8 cellular contexts compared by ENCODE assay signal in genomic region chr14:34629657-34630529, GRCh38. TPM values are rescaled to one million over a fixed set of nuclear protein-coding genes. Genes with fewer than 3 reads are reported as not detected.
DNase-seq lines count a peak whose midpoint lies in the region; ATAC-seq and TF ChIP-seq lines count a peak whose summit lies in the region.

TSS of gene SNX6 (minus strand) at chr14:34630148. CDS start at chr14:34630116, 32 bp downstream.

- peaks cover 0 to 23% (median 3%) of the 10 kb centered on the region in 3 donors for H3K36me3 Mint-ChIP-seq in CD8-positive, alpha-beta memory T cell
- H3K36me3 Mint-ChIP-seq in endothelial cell (ENCODE audit: low read depth, unreplicated experiment) (peaks cover 14% of the 10 kb centered on the region), mesothelial cell of epicardium (peaks cover 2% of the 10 kb centered on the region)

- TF ChIP-seq CTCF in endothelial cell (IDR thresholded peaks at IDR 0.05; ENCODE audit: unreplicated experiment), result no peak
- TF ChIP-seq CTCF in mesothelial cell of epicardium (IDR thresholded peaks at IDR 0.05; ENCODE audit: unreplicated experiment), result no peak

- peak within 1 kb of the TSS; percentile 87 for H3K4me3 ChIP-seq in CD8-positive, alpha-beta memory T cell (ENCODE audit: low read length)

- no peaks in the 10 kb centered on the region for H3K9me3 ChIP-seq in CD8-positive, alpha-beta memory T cell (ENCODE audit: low read length)

- no peaks in the 10 kb centered on the region for H3K36me3 ChIP-seq in CD8-positive, alpha-beta memory T cell (ENCODE audit: insufficient read depth, low read length)

- peak within 1 kb of the TSS; percentile 78 to 98 (median 96) for H3K27ac Mint-ChIP-seq in CD8-positive, alpha-beta memory T cell
- H3K27ac Mint-ChIP-seq in endothelial cell (ENCODE audit: unreplicated experiment), result peak within 1 kb of the TSS; percentile 88
- H3K27ac Mint-ChIP-seq in mesothelial cell of epicardium, result peak within 1 kb of the TSS; percentile 94

- DNase-seq in CD8-positive, alpha-beta memory T cell, result peak; percentile 80 to 91 (median 82)
- peak; percentile 51 for DNase-seq in NOMO-1 treated with DMSO at 0.1 percent for 48 hours (lab: John Stamatoyannopoulos, UW; ENCODE audit: unreplicated experiment)
- DNase-seq in activated CD8-positive, alpha-beta memory T cell treated with anti-CD3 and anti-CD28 coated beads, Interleukin-2, amount 50 U/mL, for 4 hours, result peak; percentile 82
- peak; percentile 82 for DNase-seq in endothelial cell (ENCODE audit: low spot score)
- DNase-seq in mesothelial cell of epicardium (ENCODE audit: low spot score in 2 of 2, unreplicated experiment in 2 of 2), result peak; percentile 74 to 84
- DNase-seq in stimulated activated CD8-positive, alpha-beta memory T cell treated with anti-CD3 and anti-CD28 coated beads, Interleukin-15, amount 100 ng/mL, for 48 hours (ENCODE audit: low read depth in 2 of 2), result peak; percentile 68 to 76

- H3K27ac ChIP-seq in CD8-positive, alpha-beta memory T cell (ENCODE audit: low read depth, low read length), result peak within 1 kb of the TSS; percentile 95

- peaks cover 21 to 40% (median 38%) of the 10 kb centered on the region in 3 donors for H3K4me1 Mint-ChIP-seq in CD8-positive, alpha-beta memory T cell
- H3K4me1 Mint-ChIP-seq in endothelial cell (ENCODE audit: unreplicated experiment) (peaks cover 9% of the 10 kb centered on the region), mesothelial cell of epicardium (peaks cover 8% of the 10 kb centered on the region)

- no peaks in the 10 kb centered on the region for H3K27me3 ChIP-seq in CD8-positive, alpha-beta memory T cell (ENCODE audit: insufficient read depth, low read length, poor library complexity, severe bottlenecking)

- POLR2A ChIA-PET in CD8-positive, alpha-beta memory T cell (lab: Charles Lee), result interaction anchor here (0.6 to 0.8 kb wide), 3 partner anchors 17 to 94 kb away, joined by 3 to 5 read pairs (median 3); no protein-coding TSS in a partner anchor

- peaks cover 0 to 3% (median 0%) of the 10 kb centered on the region in 5 donors for H3K9me3 Mint-ChIP-seq in CD8-positive, alpha-beta memory T cell
- H3K9me3 Mint-ChIP-seq in endothelial cell (ENCODE audit: unreplicated experiment), result no peaks in the 10 kb centered on the region
- H3K9me3 Mint-ChIP-seq in mesothelial cell of epicardium, result peaks cover 5% of the 10 kb centered on the region

- H3K4me1 ChIP-seq in CD8-positive, alpha-beta memory T cell (ENCODE audit: insufficient read depth, low read length), result peaks cover 20% of the 10 kb centered on the region

- ATAC-seq in GM19372 (IDR thresholded peaks at IDR 0.05; ENCODE audit: low read depth, unreplicated experiment) (peak; percentile 94), HG03521 (IDR thresholded peaks at IDR 0.05; ENCODE audit: unreplicated experiment) (peak; percentile 93)

- CTCF ChIA-PET in CD8-positive, alpha-beta memory T cell (lab: Charles Lee), result no interaction called here

- peak within 1 kb of the TSS; percentile 90 to 99 (median 98) for H3K4me3 Mint-ChIP-seq in CD8-positive, alpha-beta memory T cell
- peak within 1 kb of the TSS; percentile 99 for H3K4me3 Mint-ChIP-seq in endothelial cell (ENCODE audit: unreplicated experiment)
- peak within 1 kb of the TSS; percentile 89 for H3K4me3 Mint-ChIP-seq in mesothelial cell of epicardium

- H3K27me3 Mint-ChIP-seq in CD8-positive, alpha-beta memory T cell, result peaks cover 4 to 10% of the 10 kb centered on the region in 2 donors
- peaks cover 3% of the 10 kb centered on the region for H3K27me3 Mint-ChIP-seq in endothelial cell (ENCODE audit: unreplicated experiment)
- H3K27me3 Mint-ChIP-seq in mesothelial cell of epicardium (ENCODE audit: low read depth), result no peaks in the 10 kb centered on the region

RNA-seq across cellular contexts. Expression of gene SNX6, which starts in this region (rescaled TPM):
- total RNA-seq in CD8-positive, alpha-beta memory T cell, result 10 to 100 TPM; 63.4 to 67.1 TPM
- polyA plus RNA-seq in CD8-positive, alpha-beta memory T cell, result 128 TPM
- total RNA-seq in endothelial cell (ENCODE audit: unreplicated experiment), result 82.4 TPM
- total RNA-seq in mesothelial cell of epicardium, result 60.2 to 62.8 TPM (median 62.5 TPM) in 3 replicates

Comparison
In these comparisons a context has a peak if more than half of its experiments do, and no peak if none do; other contexts are left out.
1. Peak in every context shown above with its lines: DNase-seq, ATAC-seq, H3K4me3 ChIP-seq and H3K27ac ChIP-seq.